In the genomic region with DNA sequence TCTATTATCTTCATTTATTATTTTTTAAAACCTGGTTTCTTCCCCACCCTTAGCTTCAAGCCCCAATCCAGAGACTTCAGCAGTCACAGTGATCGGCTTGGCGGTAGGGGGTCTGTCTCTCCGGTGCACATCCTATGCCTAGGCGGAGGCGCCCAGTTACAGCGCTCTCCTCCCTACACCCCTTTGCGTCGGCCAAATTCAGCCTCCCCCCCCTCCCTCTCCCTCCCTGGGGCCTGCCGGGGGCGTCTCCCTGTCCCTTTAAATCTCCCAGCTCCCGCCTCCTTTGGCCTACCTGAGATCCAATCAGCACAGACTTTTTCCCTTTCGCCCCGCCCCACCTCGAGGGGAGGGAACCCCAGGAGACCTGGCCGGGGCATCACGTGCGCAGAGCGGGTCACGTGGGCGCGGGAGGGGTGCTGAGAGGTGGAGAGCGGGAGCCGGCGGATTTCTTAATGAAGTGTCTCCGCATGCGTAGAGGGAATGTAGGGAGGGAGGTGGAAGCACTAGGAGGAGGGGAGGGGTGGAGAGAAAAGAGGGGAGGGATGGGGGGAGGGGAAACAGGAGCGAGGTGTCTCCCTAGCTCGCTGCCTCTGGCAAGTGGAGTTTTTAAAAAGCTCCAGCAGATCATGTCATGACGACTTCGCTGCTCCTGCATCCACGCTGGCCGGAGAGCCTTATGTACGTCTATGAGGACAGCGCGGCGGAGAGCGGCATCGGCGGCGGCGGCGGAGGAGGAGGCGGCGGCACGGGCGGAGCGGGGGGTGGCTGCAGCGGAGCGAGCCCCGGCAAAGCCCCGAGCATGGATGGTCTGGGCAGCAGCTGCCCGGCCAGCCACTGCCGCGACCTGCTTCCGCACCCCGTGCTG, we compare ENCODE assay signal across 1 cellular context.
A peak's percentile ranks its signal among the peaks of the same experiment; 100 is the strongest.
TF ChIP-seq lines count a peak whose summit lies in the region.

A gene with protein sequence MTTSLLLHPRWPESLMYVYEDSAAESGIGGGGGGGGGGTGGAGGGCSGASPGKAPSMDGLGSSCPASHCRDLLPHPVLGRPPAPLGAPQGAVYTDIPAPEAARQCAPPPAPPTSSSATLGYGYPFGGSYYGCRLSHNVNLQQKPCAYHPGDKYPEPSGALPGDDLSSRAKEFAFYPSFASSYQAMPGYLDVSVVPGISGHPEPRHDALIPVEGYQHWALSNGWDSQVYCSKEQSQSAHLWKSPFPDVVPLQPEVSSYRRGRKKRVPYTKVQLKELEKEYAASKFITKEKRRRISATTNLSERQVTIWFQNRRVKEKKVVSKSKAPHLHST (plus strand): TSS at position 556 of the 865 bp plus-strand sequence. CDS start 76 bp downstream, at position 632.

TF ChIP-seq in HEK293, 187 proteins besides CTCF, POLR2A, EP300 and RAD21 (continued from another document and continues in another):
- TF ChIP-seq, protein P1, sequence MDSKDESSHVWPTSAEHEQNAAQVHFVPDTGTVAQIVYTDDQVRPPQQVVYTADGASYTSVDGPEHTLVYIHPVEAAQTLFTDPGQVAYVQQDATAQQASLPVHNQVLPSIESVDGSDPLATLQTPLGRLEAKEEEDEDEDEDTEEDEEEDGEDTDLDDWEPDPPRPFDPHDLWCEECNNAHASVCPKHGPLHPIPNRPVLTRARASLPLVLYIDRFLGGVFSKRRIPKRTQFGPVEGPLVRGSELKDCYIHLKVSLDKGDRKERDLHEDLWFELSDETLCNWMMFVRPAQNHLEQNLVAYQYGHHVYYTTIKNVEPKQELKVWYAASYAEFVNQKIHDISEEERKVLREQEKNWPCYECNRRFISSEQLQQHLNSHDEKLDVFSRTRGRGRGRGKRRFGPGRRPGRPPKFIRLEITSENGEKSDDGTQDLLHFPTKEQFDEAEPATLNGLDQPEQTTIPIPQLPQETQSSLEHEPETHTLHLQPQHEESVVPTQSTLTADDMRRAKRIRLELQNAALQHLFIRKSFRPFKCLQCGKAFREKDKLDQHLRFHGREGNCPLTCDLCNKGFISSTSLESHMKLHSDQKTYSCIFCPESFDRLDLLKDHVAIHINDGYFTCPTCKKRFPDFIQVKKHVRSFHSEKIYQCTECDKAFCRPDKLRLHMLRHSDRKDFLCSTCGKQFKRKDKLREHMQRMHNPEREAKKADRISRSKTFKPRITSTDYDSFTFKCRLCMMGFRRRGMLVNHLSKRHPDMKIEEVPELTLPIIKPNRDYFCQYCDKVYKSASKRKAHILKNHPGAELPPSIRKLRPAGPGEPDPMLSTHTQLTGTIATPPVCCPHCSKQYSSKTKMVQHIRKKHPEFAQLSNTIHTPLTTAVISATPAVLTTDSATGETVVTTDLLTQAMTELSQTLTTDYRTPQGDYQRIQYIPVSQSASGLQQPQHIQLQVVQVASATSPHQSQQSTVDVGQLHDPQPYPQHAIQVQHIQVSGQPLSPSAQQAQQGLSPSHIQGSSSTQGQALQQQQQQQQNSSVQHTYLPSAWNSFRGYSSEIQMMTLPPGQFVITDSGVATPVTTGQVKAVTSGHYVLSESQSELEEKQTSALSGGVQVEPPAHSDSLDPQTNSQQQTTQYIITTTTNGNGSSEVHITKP (tag by site-specific recombination; IDR thresholded peaks at IDR 0.05) = peak; percentile 86
- TF ChIP-seq ZNF670 (tag by site-specific recombination; IDR thresholded peaks at IDR 0.05; ENCODE audit: low read depth) (no peak), ZNF521 (tag by site-specific recombination; IDR thresholded peaks at IDR 0.05) (no peak), ZNF155 (tag by site-specific recombination; IDR thresholded peaks at IDR 0.05) (no peak), SP7 (tag by site-specific recombination; IDR thresholded peaks at IDR 0.05) (peak; percentile 72), ZNF426 (tag by site-specific recombination; IDR thresholded peaks at IDR 0.05) (no peak), HOXA7 (CRISPR knock-in tag; IDR thresholded peaks at IDR 0.05; ENCODE audit: borderline replicate concordance) (no peak), TCF7L2 (IDR thresholded peaks at IDR 0.05; ENCODE audit: borderline replicate concordance, low read depth, low read length) (no peak), ZBTB17 (tag by site-specific recombination; IDR thresholded peaks at IDR 0.05) (peak; percentile 86), ZNF433 (tag by site-specific recombination; IDR thresholded peaks at IDR 0.05; ENCODE audit: low read depth) (no peak), IKZF3 (tag by site-specific recombination; IDR thresholded peaks at IDR 0.05) (peak; percentile 38; the same call in 1 of the 2 replicates), ZNF274 (IDR thresholded peaks at IDR 0.05; ENCODE audit: low read length) (no peak), ZNF274 (tag by site-specific recombination; IDR thresholded peaks at IDR 0.05; ENCODE audit: borderline replicate concordance) (no peak), ZNF175 (tag by site-specific recombination; IDR thresholded peaks at IDR 0.05) (no peak), SALL2 (tag by site-specific recombination; IDR thresholded peaks at IDR 0.05; ENCODE audit: borderline replicate concordance) (no peak), ZNF121 (tag by site-specific recombination; IDR thresholded peaks at IDR 0.05) (no peak), ZNF585B (tag by site-specific recombination; IDR thresholded peaks at IDR 0.05) (no peak), ZNF76 (tag by site-specific recombination; IDR thresholded peaks at IDR 0.05; ENCODE audit: borderline replicate concordance, low read depth) (peak; percentile 82), REPIN1 (tag by site-specific recombination; IDR thresholded peaks at IDR 0.05; ENCODE audit: low read depth) (no peak), ZXDB (tag by site-specific recombination; IDR thresholded peaks at IDR 0.05) (peak; percentile 71; the same call in 1 of the 2 replicates), ZNF394 (tag by site-specific recombination; IDR thresholded peaks at IDR 0.05; ENCODE audit: borderline replicate concordance) (peak; percentile 61), ZNF558 (tag by site-specific recombination; IDR thresholded peaks at IDR 0.05) (no peak), ZNF169 (tag by site-specific recombination; IDR thresholded peaks at IDR 0.05) (no peak), ZBTB20 (tag by site-specific recombination; IDR thresholded peaks at IDR 0.05) (no peak), ZEB2 (tag by site-specific recombination; IDR thresholded peaks at IDR 0.05) (peak; percentile 82), KLF16 (tag by site-specific recombination; IDR thresholded peaks at IDR 0.05) (peak; percentile 96), ZNF654 (tag by site-specific recombination; IDR thresholded peaks at IDR 0.05; ENCODE audit: low read depth) (no peak)
- TF ChIP-seq, protein P2, sequence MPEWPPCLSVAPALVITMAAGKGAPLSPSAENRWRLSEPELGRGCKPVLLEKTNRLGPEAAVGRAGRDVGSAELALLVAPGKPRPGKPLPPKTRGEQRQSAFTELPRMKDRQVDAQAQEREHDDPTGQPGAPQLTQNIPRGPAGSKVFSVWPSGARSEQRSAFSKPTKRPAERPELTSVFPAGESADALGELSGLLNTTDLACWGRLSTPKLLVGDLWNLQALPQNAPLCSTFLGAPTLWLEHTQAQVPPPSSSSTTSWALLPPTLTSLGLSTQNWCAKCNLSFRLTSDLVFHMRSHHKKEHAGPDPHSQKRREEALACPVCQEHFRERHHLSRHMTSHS (tag by site-specific recombination; IDR thresholded peaks at IDR 0.05) = no peak
- TF ChIP-seq, protein P3, sequence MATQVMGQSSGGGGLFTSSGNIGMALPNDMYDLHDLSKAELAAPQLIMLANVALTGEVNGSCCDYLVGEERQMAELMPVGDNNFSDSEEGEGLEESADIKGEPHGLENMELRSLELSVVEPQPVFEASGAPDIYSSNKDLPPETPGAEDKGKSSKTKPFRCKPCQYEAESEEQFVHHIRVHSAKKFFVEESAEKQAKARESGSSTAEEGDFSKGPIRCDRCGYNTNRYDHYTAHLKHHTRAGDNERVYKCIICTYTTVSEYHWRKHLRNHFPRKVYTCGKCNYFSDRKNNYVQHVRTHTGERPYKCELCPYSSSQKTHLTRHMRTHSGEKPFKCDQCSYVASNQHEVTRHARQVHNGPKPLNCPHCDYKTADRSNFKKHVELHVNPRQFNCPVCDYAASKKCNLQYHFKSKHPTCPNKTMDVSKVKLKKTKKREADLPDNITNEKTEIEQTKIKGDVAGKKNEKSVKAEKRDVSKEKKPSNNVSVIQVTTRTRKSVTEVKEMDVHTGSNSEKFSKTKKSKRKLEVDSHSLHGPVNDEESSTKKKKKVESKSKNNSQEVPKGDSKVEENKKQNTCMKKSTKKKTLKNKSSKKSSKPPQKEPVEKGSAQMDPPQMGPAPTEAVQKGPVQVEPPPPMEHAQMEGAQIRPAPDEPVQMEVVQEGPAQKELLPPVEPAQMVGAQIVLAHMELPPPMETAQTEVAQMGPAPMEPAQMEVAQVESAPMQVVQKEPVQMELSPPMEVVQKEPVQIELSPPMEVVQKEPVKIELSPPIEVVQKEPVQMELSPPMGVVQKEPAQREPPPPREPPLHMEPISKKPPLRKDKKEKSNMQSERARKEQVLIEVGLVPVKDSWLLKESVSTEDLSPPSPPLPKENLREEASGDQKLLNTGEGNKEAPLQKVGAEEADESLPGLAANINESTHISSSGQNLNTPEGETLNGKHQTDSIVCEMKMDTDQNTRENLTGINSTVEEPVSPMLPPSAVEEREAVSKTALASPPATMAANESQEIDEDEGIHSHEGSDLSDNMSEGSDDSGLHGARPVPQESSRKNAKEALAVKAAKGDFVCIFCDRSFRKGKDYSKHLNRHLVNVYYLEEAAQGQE (tag by site-specific recombination; IDR thresholded peaks at IDR 0.05) = no peak
- TF ChIP-seq, protein P4, sequence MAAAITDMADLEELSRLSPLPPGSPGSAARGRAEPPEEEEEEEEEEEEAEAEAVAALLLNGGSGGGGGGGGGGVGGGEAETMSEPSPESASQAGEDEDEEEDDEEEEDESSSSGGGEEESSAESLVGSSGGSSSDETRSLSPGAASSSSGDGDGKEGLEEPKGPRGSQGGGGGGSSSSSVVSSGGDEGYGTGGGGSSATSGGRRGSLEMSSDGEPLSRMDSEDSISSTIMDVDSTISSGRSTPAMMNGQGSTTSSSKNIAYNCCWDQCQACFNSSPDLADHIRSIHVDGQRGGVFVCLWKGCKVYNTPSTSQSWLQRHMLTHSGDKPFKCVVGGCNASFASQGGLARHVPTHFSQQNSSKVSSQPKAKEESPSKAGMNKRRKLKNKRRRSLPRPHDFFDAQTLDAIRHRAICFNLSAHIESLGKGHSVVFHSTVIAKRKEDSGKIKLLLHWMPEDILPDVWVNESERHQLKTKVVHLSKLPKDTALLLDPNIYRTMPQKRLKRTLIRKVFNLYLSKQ (tag by site-specific recombination; IDR thresholded peaks at IDR 0.05; ENCODE audit: borderline replicate concordance) = no peak
- TF ChIP-seq, protein P5, sequence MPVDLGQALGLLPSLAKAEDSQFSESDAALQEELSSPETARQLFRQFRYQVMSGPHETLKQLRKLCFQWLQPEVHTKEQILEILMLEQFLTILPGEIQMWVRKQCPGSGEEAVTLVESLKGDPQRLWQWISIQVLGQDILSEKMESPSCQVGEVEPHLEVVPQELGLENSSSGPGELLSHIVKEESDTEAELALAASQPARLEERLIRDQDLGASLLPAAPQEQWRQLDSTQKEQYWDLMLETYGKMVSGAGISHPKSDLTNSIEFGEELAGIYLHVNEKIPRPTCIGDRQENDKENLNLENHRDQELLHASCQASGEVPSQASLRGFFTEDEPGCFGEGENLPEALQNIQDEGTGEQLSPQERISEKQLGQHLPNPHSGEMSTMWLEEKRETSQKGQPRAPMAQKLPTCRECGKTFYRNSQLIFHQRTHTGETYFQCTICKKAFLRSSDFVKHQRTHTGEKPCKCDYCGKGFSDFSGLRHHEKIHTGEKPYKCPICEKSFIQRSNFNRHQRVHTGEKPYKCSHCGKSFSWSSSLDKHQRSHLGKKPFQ (tag by site-specific recombination; IDR thresholded peaks at IDR 0.05) = no peak
- TF ChIP-seq, protein P6, sequence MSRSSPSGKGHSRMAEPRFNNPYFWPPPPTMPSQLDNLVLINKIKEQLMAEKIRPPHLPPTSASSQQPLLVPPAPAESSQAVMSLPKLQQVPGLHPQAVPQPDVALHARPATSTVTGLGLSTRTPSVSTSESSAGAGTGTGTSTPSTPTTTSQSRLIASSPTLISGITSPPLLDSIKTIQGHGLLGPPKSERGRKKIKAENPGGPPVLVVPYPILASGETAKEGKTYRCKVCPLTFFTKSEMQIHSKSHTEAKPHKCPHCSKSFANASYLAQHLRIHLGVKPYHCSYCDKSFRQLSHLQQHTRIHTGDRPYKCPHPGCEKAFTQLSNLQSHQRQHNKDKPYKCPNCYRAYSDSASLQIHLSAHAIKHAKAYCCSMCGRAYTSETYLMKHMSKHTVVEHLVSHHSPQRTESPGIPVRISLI (tag by site-specific recombination; IDR thresholded peaks at IDR 0.05) = no peak
- TF ChIP-seq, protein P7, sequence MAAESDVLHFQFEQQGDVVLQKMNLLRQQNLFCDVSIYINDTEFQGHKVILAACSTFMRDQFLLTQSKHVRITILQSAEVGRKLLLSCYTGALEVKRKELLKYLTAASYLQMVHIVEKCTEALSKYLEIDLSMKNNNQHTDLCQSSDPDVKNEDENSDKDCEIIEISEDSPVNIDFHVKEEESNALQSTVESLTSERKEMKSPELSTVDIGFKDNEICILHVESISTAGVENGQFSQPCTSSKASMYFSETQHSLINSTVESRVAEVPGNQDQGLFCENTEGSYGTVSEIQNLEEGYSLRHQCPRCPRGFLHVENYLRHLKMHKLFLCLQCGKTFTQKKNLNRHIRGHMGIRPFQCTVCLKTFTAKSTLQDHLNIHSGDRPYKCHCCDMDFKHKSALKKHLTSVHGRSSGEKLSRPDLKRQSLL (tag by site-specific recombination; IDR thresholded peaks at IDR 0.05) = no peak
- TF ChIP-seq, protein P8, sequence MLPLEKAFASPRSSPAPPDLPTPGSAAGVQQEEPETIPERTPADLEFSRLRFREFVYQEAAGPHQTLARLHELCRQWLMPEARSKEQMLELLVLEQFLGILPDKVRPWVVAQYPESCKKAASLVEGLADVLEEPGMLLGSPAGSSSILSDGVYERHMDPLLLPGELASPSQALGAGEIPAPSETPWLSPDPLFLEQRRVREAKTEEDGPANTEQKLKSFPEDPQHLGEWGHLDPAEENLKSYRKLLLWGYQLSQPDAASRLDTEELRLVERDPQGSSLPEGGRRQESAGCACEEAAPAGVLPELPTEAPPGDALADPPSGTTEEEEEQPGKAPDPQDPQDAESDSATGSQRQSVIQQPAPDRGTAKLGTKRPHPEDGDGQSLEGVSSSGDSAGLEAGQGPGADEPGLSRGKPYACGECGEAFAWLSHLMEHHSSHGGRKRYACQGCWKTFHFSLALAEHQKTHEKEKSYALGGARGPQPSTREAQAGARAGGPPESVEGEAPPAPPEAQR (tag by site-specific recombination; IDR thresholded peaks at IDR 0.05) = no peak
- TF ChIP-seq, protein P9, sequence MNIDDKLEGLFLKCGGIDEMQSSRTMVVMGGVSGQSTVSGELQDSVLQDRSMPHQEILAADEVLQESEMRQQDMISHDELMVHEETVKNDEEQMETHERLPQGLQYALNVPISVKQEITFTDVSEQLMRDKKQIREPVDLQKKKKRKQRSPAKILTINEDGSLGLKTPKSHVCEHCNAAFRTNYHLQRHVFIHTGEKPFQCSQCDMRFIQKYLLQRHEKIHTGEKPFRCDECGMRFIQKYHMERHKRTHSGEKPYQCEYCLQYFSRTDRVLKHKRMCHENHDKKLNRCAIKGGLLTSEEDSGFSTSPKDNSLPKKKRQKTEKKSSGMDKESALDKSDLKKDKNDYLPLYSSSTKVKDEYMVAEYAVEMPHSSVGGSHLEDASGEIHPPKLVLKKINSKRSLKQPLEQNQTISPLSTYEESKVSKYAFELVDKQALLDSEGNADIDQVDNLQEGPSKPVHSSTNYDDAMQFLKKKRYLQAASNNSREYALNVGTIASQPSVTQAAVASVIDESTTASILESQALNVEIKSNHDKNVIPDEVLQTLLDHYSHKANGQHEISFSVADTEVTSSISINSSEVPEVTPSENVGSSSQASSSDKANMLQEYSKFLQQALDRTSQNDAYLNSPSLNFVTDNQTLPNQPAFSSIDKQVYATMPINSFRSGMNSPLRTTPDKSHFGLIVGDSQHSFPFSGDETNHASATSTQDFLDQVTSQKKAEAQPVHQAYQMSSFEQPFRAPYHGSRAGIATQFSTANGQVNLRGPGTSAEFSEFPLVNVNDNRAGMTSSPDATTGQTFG (tag by site-specific recombination; IDR thresholded peaks at IDR 0.05; ENCODE audit: borderline replicate concordance) = no peak
